23 cellular contexts compared by ENCODE assay signal in genomic region chr1:232409584-232409983, GRCh38.
"Had no signal": no experiment of that assay in that cellular context is flagged by ENCODE, and none has a peak within 500 bp of the region (broad histone marks: within the 10 kb centered on the region; RNA-seq: fewer than 3 reads in every experiment).

No MANE protein-coding gene starts in this region.

- H3K4me1 ChIP-seq: esophagus squamous epithelium, gastrocnemius medialis, left lung, lower lobe of right lung had no signal

- H3K27ac ChIP-seq: coronary artery, dorsolateral prefrontal cortex, epithelial cell of prostate, esophagus squamous epithelium, gastrocnemius medialis, heart right ventricle, left lung, lower lobe of right lung had no signal

- H3K4me3 Mint-ChIP-seq: naive thymus-derived CD4-positive, alpha-beta T cell had no signal

- H3K4me3 ChIP-seq: coronary artery, dorsolateral prefrontal cortex, esophagus squamous epithelium, gastrocnemius medialis, heart right ventricle, left lung, lower lobe of right lung had no signal

- H3K36me3 Mint-ChIP-seq: naive thymus-derived CD4-positive, alpha-beta T cell had no signal

- DNase-seq: dermis blood vessel endothelial cell; dorsolateral prefrontal cortex; effector CD4-positive, alpha-beta T cell; effector memory CD4-positive, alpha-beta T cell; erythroblast; esophagus squamous epithelium; foreskin fibroblast; foreskin melanocyte; gastrocnemius medialis; glutamatergic neuron; head of caudate nucleus; heart right ventricle; hippocampal formation; left cardiac atrium; left lung; left ventricle myocardium superior; lower lobe of right lung; mesenchymal stem cell; midbrain; naive thymus-derived CD4-positive, alpha-beta T cell had no signal

- H3K27ac Mint-ChIP-seq: naive thymus-derived CD4-positive, alpha-beta T cell had no signal

- H3K9me3 ChIP-seq: gastrocnemius medialis had no signal

- ATAC-seq: esophagus mucosa; gastrocnemius medialis; heart right ventricle; left cardiac atrium; left lung; left ventricle myocardium superior; lower lobe of right lung; naive thymus-derived CD4-positive, alpha-beta T cell had no signal

- H3K4me1 Mint-ChIP-seq: naive thymus-derived CD4-positive, alpha-beta T cell had no signal

- H3K27me3 ChIP-seq: dorsolateral prefrontal cortex, esophagus squamous epithelium, gastrocnemius medialis, heart right ventricle, left lung had no signal
